In the genomic region with DNA sequence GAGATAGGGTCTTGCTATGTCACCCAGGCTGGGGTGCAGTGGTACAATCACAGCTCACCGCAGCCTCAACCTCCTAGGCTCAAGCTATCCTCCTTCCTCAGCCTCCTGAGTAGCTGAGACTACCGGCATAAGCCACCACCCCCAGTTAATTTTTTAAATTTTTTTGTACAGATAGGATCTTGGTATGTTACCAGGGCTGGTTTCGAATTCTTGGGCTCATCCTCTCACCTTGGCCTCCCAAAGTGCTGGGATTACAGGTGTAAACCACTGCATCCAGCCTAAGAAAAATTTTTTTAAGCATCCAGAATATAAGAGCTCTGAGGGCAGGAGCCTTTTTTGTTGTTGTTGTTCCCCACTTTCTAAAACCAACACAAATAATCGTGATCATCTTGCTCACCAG, we compare ENCODE assay signal across 9 cellular contexts.
"Had no signal": no experiment of that assay in that cellular context is flagged by ENCODE, and none has a peak within 500 bp of the region (broad histone marks: within the 10 kb centered on the region; RNA-seq: fewer than 3 reads in every experiment).

No MANE protein-coding gene starts in this region.

- H3K9me3 ChIP-seq: HAP-1 had no signal

- H3K9me3 Mint-ChIP-seq: GM23338, H9, HFFc6 had no signal

- H3K4me3 Mint-ChIP-seq: GM23338, H9, HFFc6 had no signal

- H3K4me1 Mint-ChIP-seq: GM23338, H9 had no signal

- H2AFZ ChIP-seq: GM23248, GM23338 had no signal

- DNase-seq: GM23248, GOT3, H7, H9, HCEC 1CT, HFFc6 had no signal

- H3K27ac Mint-ChIP-seq: GM23338, H9, HFFc6 had no signal

- H3K4me1 ChIP-seq: HAP-1 had no signal

- ATAC-seq: GM23338, HCT116 had no signal

- H3K9ac ChIP-seq: GM23248 had no signal

- H3K4me2 ChIP-seq: GM23338 had no signal

- H3K27ac ChIP-seq: GM23248 had no signal

- H3K4me3 ChIP-seq: GM23248, GM23338, HAP-1 had no signal
